ENCODE assay signal across 15 cellular contexts in the genomic region with DNA sequence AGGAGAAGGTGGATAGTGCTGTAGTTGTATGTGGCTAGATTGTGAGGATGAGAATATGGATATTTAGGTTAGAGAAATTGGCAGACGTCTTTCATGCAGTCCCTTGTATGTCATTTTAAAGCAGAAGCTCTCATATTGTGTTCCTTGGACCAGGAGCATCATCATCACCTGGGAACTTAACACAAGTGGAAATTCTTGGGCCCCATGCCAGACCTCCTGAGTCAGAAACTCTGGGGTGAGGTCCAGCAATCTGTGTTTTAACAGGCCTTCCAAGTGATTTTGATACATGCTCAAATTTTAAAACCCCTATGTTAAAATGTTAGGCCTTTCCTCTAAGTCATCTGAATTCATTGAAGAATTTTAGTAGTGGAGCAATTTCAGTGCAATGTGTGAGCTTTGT. TPM values are rescaled to one million over a fixed set of nuclear protein-coding genes. Genes with fewer than 3 reads are reported as not detected.
DNase-seq lines count a peak whose midpoint lies in the region; ATAC-seq and TF ChIP-seq lines count a peak whose summit lies in the region.
"Had no signal": no experiment of that assay in that cellular context is flagged by ENCODE, and none has a peak within 500 bp of the region (broad histone marks: within the 10 kb centered on the region; RNA-seq: fewer than 3 reads in every experiment).

No MANE protein-coding gene starts in this region.

- TF ChIP-seq POLR2A in sigmoid colon (IDR thresholded peaks at IDR 0.05), result no peak

- intact Hi-C loops in sigmoid colon (cut with DNase I), result loop anchor here (10.0 kb wide), 1 partner anchor 137 kb away; no protein-coding TSS in a partner anchor

- no peak overlapping the region for H2AFZ ChIP-seq in GM23248

- H3K9me3 ChIP-seq in GM23248 (ENCODE audit: low read depth), result no peaks in the 10 kb centered on the region
- H3K9me3 ChIP-seq in sigmoid colon, result no peaks in the 10 kb centered on the region
- H3K9me3 ChIP-seq: BLaER1 had no signal

- no peak for TF ChIP-seq CTCF in RWPE1 (conservative IDR thresholded peaks at IDR 0.05; ENCODE audit: low read depth)
- no peak for TF ChIP-seq CTCF in fibroblast of mammary gland (conservative IDR thresholded peaks at IDR 0.05; ENCODE audit: control insufficient read depth, insufficient read depth, low read depth, low read length)
- no peak for TF ChIP-seq CTCF in sigmoid colon (IDR thresholded peaks at IDR 0.05)

- POLR2A ChIA-PET in RWPE1 (lab: Yijun Ruan, JAX; ENCODE audit: low non-redundant PET), result no interaction called here

- no peaks in the 10 kb centered on the region for H3K79me2 ChIP-seq in GM23248 (ENCODE audit: insufficient read depth)

- H4K20me1 ChIP-seq in GM23248 (ENCODE audit: insufficient read depth), result 0 out of 2 replicates have a peak, but pooled peaks cover 2% of the 10 kb centered on the region
- H4K20me1 ChIP-seq: BLaER1 had no signal

- no peaks in the 10 kb centered on the region for H3K9me2 ChIP-seq in GM23248 (ENCODE audit: insufficient read depth)

- ATAC-seq in HG03280 (IDR thresholded peaks at IDR 0.05; ENCODE audit: unreplicated experiment), result no peak
- no peak for ATAC-seq in GM21619 (IDR thresholded peaks at IDR 0.05; ENCODE audit: unreplicated experiment)
- ATAC-seq: activated naive CD8-positive, alpha-beta T cell treated with anti-CD3 and anti-CD28 coated beads, Interleukin-2, amount 50 U/mL, for 24 hours; HCT116; natural killer cell treated with Interleukin-12 subunit alpha and Interleukin-12 subunit beta and Interleukin-15 and Interleukin-18, amount 100 ng/mL, for 72 hours; WTC11 had no signal

- TF ChIP-seq EP300 in sigmoid colon (IDR thresholded peaks at IDR 0.05), result no peak

- CTCF ChIA-PET in RWPE1 (lab: Yijun Ruan, JAX), result interaction anchor here (0.6 kb wide), 1 partner anchor 99 kb away, joined by 3 read pairs; no protein-coding TSS in a partner anchor

- H3K36me3 ChIP-seq in GM23248 (ENCODE audit: low read depth) (no peaks in the 10 kb centered on the region), sigmoid colon (no peaks in the 10 kb centered on the region)
- H3K36me3 ChIP-seq: BLaER1 had no signal

- H3K4me2 ChIP-seq in GM23248 (ENCODE audit: unreplicated experiment), result no peak overlapping the region
- H3K4me2 ChIP-seq: BLaER1 had no signal

- no peak overlapping the region for H3K27ac ChIP-seq in GM23248
- H3K27ac ChIP-seq in RWPE1, result no peak overlapping the region
- no peak overlapping the region for H3K27ac ChIP-seq in sigmoid colon
- H3K27ac ChIP-seq: BLaER1 had no signal

- WGBS in GM23248 (ENCODE audit: low coverage in 1 of 2, low lambda C conversion rate in 2 of 2, missing lambda C conversion rate in 2 of 2), 2 experiments, result 60 to 79% methylated on average over 1 of the region's 1 CpG
- WGBS in sigmoid colon, 2 donors, result 88 to 89% methylated on average over 1 of the region's 1 CpG

- H3K27me3 ChIP-seq in GM23248 (replicated peaks; ENCODE audit: insufficient read depth) (no peaks in the 10 kb centered on the region), sigmoid colon (no peaks in the 10 kb centered on the region)
- H3K27me3 ChIP-seq: BLaER1 had no signal

- H3K9ac ChIP-seq in GM23248, result no peak overlapping the region
- H3K9ac ChIP-seq: BLaER1 had no signal

- peaks cover 4% of the 10 kb centered on the region; the same call in 1 of the 2 replicates for H3F3A ChIP-seq in GM23248 (ENCODE audit: insufficient read depth)

- no peaks in the 10 kb centered on the region for H3K4me1 ChIP-seq in GM23248 (ENCODE audit: insufficient read depth)
- H3K4me1 ChIP-seq in sigmoid colon, result no peaks in the 10 kb centered on the region
- H3K4me1 ChIP-seq: BLaER1 had no signal

- in situ Hi-C loops in GM23248 (cut with MboI), result no loop called here

- peak; percentile 70 for DNase-seq in GM23248
- peak; percentile 40 for DNase-seq in RWPE1 (ENCODE audit: low spot score)
- peak; percentile 47 for DNase-seq in fibroblast of mammary gland (ENCODE audit: low read depth)
- peak; percentile 80 for DNase-seq in sigmoid colon
- no peak for DNase-seq in activated CD8-positive, alpha-beta memory T cell treated with anti-CD3 and anti-CD28 coated beads, Interleukin-2, amount 50 U/mL, for 4 hours
- no peak for DNase-seq in amniotic stem cell (lab: John Stamatoyannopoulos, UW)
- DNase-seq: activated naive CD8-positive, alpha-beta T cell treated with anti-CD3 and anti-CD28 coated beads, Interleukin-2, amount 50 U/mL, for 24 hours; NCI-H1436 treated with DMSO at 0.1 percent for 48 hours; SHP77 treated with DMSO at 0.1 percent for 48 hours had no signal

- H3K4me3 ChIP-seq in GM23248, result no peak overlapping the region
- H3K4me3 ChIP-seq in fibroblast of mammary gland (ENCODE audit: control insufficient read depth, low read depth, low read length), result no peak overlapping the region
- no peak overlapping the region for H3K4me3 ChIP-seq in sigmoid colon
- H3K4me3 ChIP-seq: BLaER1 had no signal

RNA-seq across cellular contexts. Expression of gene JHY, which starts 34.8 kb away (rescaled TPM):
- 5.1 and 7.3 TPM in 2 replicates for total RNA-seq in GM23248 (2014; rRNA removed; shearing (Covaris generic))
- polyA plus RNA-seq in GM23248 (2016; fragmentation: Nextera tagmentation; extraction: Ambion mirVana), result 5.3 and 6.7 TPM in 2 replicates
- total RNA-seq in sigmoid colon, result 1 to 10 TPM; 5.8 to 8.9 (median 6.3) TPM
- 1 to 10 TPM in 2 of 3 donors, under 1 TPM in 1; 0.46 to 1.5 (median 1.2) TPM for polyA plus RNA-seq in sigmoid colon

Comparison
In these comparisons a context has a peak if more than half of its experiments do, and no peak if none do; other contexts are left out.
1. DNase-seq: peak in GM23248 (single experiment), RWPE1 (single experiment), fibroblast of mammary gland (single experiment) and sigmoid colon (single experiment); none in activated CD8-positive, alpha-beta memory T cell treated with anti-CD3 and anti-CD28 coated beads, Interleukin-2, amount 50 U/mL, for 4 hours (single experiment) and amniotic stem cell (single experiment).